ENCODE assay signal across 1 cellular context in genomic region chr16:31185339-31185738, GRCh38.
TF ChIP-seq lines count a peak whose summit lies in the region.

No MANE protein-coding gene starts in this region.

TF ChIP-seq in GM12878, 131 proteins besides CTCF, POLR2A, EP300 and RAD21:
- TF ChIP-seq CBX5 (IDR thresholded peaks at IDR 0.05; ENCODE audit: low read depth) (no peak), POLR2AphosphoS5 (IDR thresholded peaks at IDR 0.05; ENCODE audit: low read length) (0 out of 2 replicates have a peak, but pooled peaks have one; percentile 14), GATAD2B (conservative IDR thresholded peaks at IDR 0.05; ENCODE audit: low read depth) (no peak), NBN (IDR thresholded peaks at IDR 0.05) (no peak)
- TF ChIP-seq, protein P1, sequence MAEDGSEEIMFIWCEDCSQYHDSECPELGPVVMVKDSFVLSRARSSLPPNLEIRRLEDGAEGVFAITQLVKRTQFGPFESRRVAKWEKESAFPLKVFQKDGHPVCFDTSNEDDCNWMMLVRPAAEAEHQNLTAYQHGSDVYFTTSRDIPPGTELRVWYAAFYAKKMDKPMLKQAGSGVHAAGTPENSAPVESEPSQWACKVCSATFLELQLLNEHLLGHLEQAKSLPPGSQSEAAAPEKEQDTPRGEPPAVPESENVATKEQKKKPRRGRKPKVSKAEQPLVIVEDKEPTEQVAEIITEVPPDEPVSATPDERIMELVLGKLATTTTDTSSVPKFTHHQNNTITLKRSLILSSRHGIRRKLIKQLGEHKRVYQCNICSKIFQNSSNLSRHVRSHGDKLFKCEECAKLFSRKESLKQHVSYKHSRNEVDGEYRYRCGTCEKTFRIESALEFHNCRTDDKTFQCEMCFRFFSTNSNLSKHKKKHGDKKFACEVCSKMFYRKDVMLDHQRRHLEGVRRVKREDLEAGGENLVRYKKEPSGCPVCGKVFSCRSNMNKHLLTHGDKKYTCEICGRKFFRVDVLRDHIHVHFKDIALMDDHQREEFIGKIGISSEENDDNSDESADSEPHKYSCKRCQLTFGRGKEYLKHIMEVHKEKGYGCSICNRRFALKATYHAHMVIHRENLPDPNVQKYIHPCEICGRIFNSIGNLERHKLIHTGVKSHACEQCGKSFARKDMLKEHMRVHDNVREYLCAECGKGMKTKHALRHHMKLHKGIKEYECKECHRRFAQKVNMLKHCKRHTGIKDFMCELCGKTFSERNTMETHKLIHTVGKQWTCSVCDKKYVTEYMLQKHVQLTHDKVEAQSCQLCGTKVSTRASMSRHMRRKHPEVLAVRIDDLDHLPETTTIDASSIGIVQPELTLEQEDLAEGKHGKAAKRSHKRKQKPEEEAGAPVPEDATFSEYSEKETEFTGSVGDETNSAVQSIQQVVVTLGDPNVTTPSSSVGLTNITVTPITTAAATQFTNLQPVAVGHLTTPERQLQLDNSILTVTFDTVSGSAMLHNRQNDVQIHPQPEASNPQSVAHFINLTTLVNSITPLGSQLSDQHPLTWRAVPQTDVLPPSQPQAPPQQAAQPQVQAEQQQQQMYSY (CRISPR knock-in tag; IDR thresholded peaks at IDR 0.05): 0 out of 2 replicates have a peak, but pooled peaks have one; percentile 15
